Comparison of ENCODE assay signal across 25 cellular contexts in genomic region chr7:96233084-96233483, GRCh38.
"Had no signal": no experiment of that assay in that cellular context is flagged by ENCODE, and none has a peak within 500 bp of the region (broad histone marks: within the 10 kb centered on the region; RNA-seq: fewer than 3 reads in every experiment).

No MANE protein-coding gene starts in this region.

- H3K27ac ChIP-seq: heart right ventricle, right lobe of liver, skin epidermis, thoracic aorta, WERI-Rb-1 had no signal

- ATAC-seq: heart right ventricle; left lobe of liver; natural killer cell; right lobe of liver; stimulated activated naive CD8-positive, alpha-beta T cell treated with anti-CD3 and anti-CD28 coated beads, Interleukin-15, Interleukin-2, amounts not matched to agents 100 U/mL and 50 U/mL, for 24 hours had no signal

- FAIRE-seq: endothelial cell of umbilical vein, urothelium cell line had no signal

- H3K4me3 ChIP-seq: heart right ventricle, lung, right lobe of liver, skin epidermis, thoracic aorta had no signal

- H3K27me3 ChIP-seq: heart right ventricle, right lobe of liver had no signal

- DNase-seq: activated CD4-positive, alpha-beta memory T cell treated with anti-CD3 and anti-CD28 coated beads, Interleukin-2, amount 10 ng/mL, durations not matched to agents 7 days and 5 days; activated CD4-positive, alpha-beta T cell treated with anti-CD3 and anti-CD28 coated beads, Interleukin-2, amount 10 ng/mL, durations not matched to agents 7 days and 5 days; activated CD4-positive, CD25-positive, alpha-beta regulatory T cell treated with anti-CD3 and anti-CD28 coated beads, Interleukin-2, amount 50 U/mL, for 72 hours; activated CD8-positive, alpha-beta memory T cell treated with anti-CD3 and anti-CD28 coated beads, Interleukin-2, amount 50 U/mL, for 48 hours; activated gamma-delta T cell; activated naive CD4-positive, alpha-beta T cell treated with anti-CD3 and anti-CD28 coated beads, Interleukin-2, amount 10 ng/mL, durations not matched to agents 7 days and 5 days; activated T-cell treated with anti-CD3 and anti-CD28 coated beads, Interleukin-2, amount 50 U/mL, for 24 hours; amygdala; central memory CD4-positive, alpha-beta T cell; heart right ventricle; mesendoderm; natural killer cell; posterior cingulate gyrus; right lobe of liver; stimulated activated CD4-positive, alpha-beta T cell treated with anti-CD3 and anti-CD28 coated beads, Interleukin-12 subunit alpha, Interleukin-12 subunit beta, amount 100 ng/mL, for 4 hours; stimulated activated CD4-positive, alpha-beta T cell treated with anti-CD3 and anti-CD28 coated beads, Interleukin-4, amount 100 ng/mL, for 1 hour; stimulated activated naive CD8-positive, alpha-beta T cell treated with anti-CD3 and anti-CD28 coated beads, Interleukin-15, Interleukin-2, amounts not matched to agents 100 U/mL and 50 U/mL, for 24 hours; T-helper 9 cell; WERI-Rb-1 had no signal

- H3K9me3 ChIP-seq: heart right ventricle, right lobe of liver, thoracic aorta had no signal
